20 cellular contexts compared by ENCODE assay signal in the genomic region with DNA sequence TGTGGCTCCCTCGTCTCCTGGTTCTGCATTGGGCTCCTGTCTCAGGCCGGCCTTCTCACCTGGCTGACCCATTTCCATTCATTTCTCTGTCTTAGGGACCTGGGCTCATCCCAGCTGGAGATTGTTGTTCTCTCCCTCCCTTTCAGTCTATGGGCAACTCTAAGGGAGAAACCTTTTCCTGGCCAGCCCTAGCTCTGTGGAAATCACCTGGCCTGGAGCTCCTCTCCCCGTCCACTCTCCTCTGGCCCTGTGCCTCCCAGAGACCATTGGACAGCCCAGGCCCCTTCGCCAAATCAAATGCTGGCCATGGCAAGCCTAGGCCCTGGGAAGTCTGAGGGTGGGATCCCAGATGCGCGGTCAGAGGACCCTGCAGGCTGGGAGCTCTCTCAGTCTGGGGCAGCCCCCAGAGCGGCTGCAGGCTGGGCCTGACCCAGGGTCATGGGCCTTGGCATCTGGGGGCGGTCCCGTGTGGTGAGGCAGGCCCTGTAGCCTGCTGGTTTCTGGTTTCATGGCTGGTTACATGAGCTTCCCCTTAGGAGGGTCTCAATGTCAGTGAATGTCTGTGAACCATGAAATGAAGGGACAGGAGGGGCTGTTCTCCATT.
"Had no signal": no experiment of that assay in that cellular context is flagged by ENCODE, and none has a peak within 500 bp of the region (broad histone marks: within the 10 kb centered on the region; RNA-seq: fewer than 3 reads in every experiment).

No MANE protein-coding gene starts in this region.

- H3K27me3 ChIP-seq: esophagus squamous epithelium, heart right ventricle, neutrophil, pancreas, sigmoid colon had no signal

- H3K4me1 ChIP-seq: esophagus squamous epithelium, lower lobe of right lung, pancreas, sigmoid colon had no signal

- H3K4me3 Mint-ChIP-seq: activated T-cell treated with anti-CD3 and anti-CD28 coated beads, Interleukin-2, amount 50 U/mL, for 72 hours; dendritic cell treated with granulocyte-macrophage colony-stimulating factor and Interleukin-4, amounts not matched to agents 40 ng/mL and 50 ng/mL, for 4 days; stimulated activated memory B cell treated with anti-CD40 and anti-IgM and Interleukin-4, amounts not matched to agents 10 μg/mL and 1 μg/mL and 100 μg/mL, for 72 hours had no signal

- H3K4me3 ChIP-seq: esophagus squamous epithelium, heart right ventricle, lower lobe of right lung, pancreas, sigmoid colon, thoracic aorta had no signal

- H3K27ac Mint-ChIP-seq: activated T-cell treated with anti-CD3 and anti-CD28 coated beads, Interleukin-2, amount 50 U/mL, for 72 hours; dendritic cell treated with granulocyte-macrophage colony-stimulating factor and Interleukin-4, amounts not matched to agents 40 ng/mL and 50 ng/mL, for 4 days; stimulated activated memory B cell treated with anti-CD40 and anti-IgM and Interleukin-4, amounts not matched to agents 10 μg/mL and 1 μg/mL and 100 μg/mL, for 72 hours had no signal

- H3K36me3 ChIP-seq: esophagus squamous epithelium, lower lobe of right lung, neutrophil, pancreas, sigmoid colon, thoracic aorta had no signal

- H3K9me3 ChIP-seq: esophagus squamous epithelium, heart right ventricle, lower lobe of right lung, neutrophil, pancreas, sigmoid colon, thoracic aorta had no signal

- H3K27ac ChIP-seq: esophagus squamous epithelium, heart right ventricle, lower lobe of right lung, neutrophil, pancreas, sigmoid colon, thoracic aorta had no signal

- ATAC-seq: activated CD4-positive, CD25-positive, alpha-beta regulatory T cell treated with anti-CD3 and anti-CD28 coated beads, Interleukin-2, amount 50 U/mL, for 24 hours; activated T-cell treated with anti-CD3 and anti-CD28 coated beads, Interleukin-2, amount 50 U/mL, for 72 hours; lower lobe of right lung; pancreas; stimulated activated memory B cell treated with anti-CD40 and anti-IgM and Interleukin-4, amounts not matched to agents 10 μg/mL and 1 μg/mL and 100 μg/mL, for 72 hours had no signal

- H3K4me1 Mint-ChIP-seq: stimulated activated memory B cell treated with anti-CD40 and anti-IgM and Interleukin-4, amounts not matched to agents 10 μg/mL and 1 μg/mL and 100 μg/mL, for 72 hours had no signal

- H3K9me3 Mint-ChIP-seq: activated T-cell treated with anti-CD3 and anti-CD28 coated beads, Interleukin-2, amount 50 U/mL, for 72 hours; dendritic cell treated with granulocyte-macrophage colony-stimulating factor and Interleukin-4, amounts not matched to agents 40 ng/mL and 50 ng/mL, for 4 days; stimulated activated memory B cell treated with anti-CD40 and anti-IgM and Interleukin-4, amounts not matched to agents 10 μg/mL and 1 μg/mL and 100 μg/mL, for 72 hours had no signal

- H3K27me3 Mint-ChIP-seq: dendritic cell treated with granulocyte-macrophage colony-stimulating factor and Interleukin-4, amounts not matched to agents 40 ng/mL and 50 ng/mL, for 4 days; stimulated activated memory B cell treated with anti-CD40 and anti-IgM and Interleukin-4, amounts not matched to agents 10 μg/mL and 1 μg/mL and 100 μg/mL, for 72 hours had no signal

- DNase-seq: activated CD8-positive, alpha-beta memory T cell treated with anti-CD3 and anti-CD28 coated beads for 24 hours; activated CD8-positive, alpha-beta memory T cell treated with anti-CD3 and anti-CD28 coated beads, Interleukin-2, amount 50 U/mL, for 48 hours; activated effector memory CD4-positive, alpha-beta T cell treated with anti-CD3 and anti-CD28 coated beads, Interleukin-2, amount 50 U/mL, for 16 hours; activated naive CD4-positive, alpha-beta T cell treated with anti-CD3 and anti-CD28 coated beads, Interleukin-2, amount 50 U/mL, for 16 hours; activated T-cell treated with anti-CD3 and anti-CD28 coated beads, Interleukin-2, amount 50 U/mL, for 72 hours; effector memory CD4-positive, alpha-beta T cell; esophagus squamous epithelium; heart right ventricle; kidney glomerular epithelial cell; lower lobe of right lung; pancreas; sigmoid colon; stimulated activated CD4-positive, alpha-beta T cell treated with anti-CD3 and anti-CD28 coated beads, Interleukin-4, amount 100 ng/mL, for 4 hours; T-helper 1 cell; T1000 had no signal
